ENCODE assay signal across 8 cellular contexts in genomic region chr1:35808376-35809155, GRCh38. TPM values are rescaled to one million over a fixed set of nuclear protein-coding genes. Genes with fewer than 3 reads are reported as not detected.
DNase-seq lines count a peak whose midpoint lies in the region; ATAC-seq and TF ChIP-seq lines count a peak whose summit lies in the region.

No MANE protein-coding gene starts in this region.

- H3K27me3 Mint-ChIP-seq in CD8-positive, alpha-beta T cell (ENCODE audit: low read depth): no peaks in the 10 kb centered on the region

- intact Hi-C loops in CD8-positive, alpha-beta T cell (cut with DNase I, micrococcal nuclease): loop anchor here in 1 of 2 experiments (5.0 kb wide), 1 partner anchor 36 kb away; no protein-coding TSS in a partner anchor
- intact Hi-C loops in gastrocnemius medialis (cut with DNase I; ENCODE audit: low total_unique reads): no loop called here

- H3K36me3 Mint-ChIP-seq in CD8-positive, alpha-beta T cell: peaks cover 6% of the 10 kb centered on the region

- TF ChIP-seq CTCF in CD8-positive, alpha-beta T cell (IDR thresholded peaks at IDR 0.05): no peak
- no peak for TF ChIP-seq CTCF in HFF-Myc (IDR thresholded peaks at IDR 0.05; ENCODE audit: low read depth, low read length, missing control alignments)
- TF ChIP-seq CTCF in cardiac fibroblast (IDR thresholded peaks at IDR 0.05; ENCODE audit: low read depth, low read length): no peak
- no peak for TF ChIP-seq CTCF in gastrocnemius medialis (IDR thresholded peaks at IDR 0.05 in 4 of 5, conservative IDR thresholded peaks at IDR 0.05 in 1 of 5)

- H3K27ac Mint-ChIP-seq in CD8-positive, alpha-beta T cell: peak overlapping the region; percentile 88

- H3K4me1 Mint-ChIP-seq in CD8-positive, alpha-beta T cell (ENCODE audit: low read depth): peaks cover 49% of the 10 kb centered on the region

- H3K4me3 Mint-ChIP-seq in CD8-positive, alpha-beta T cell: peak overlapping the region; percentile 89

- no peaks in the 10 kb centered on the region for H3K36me3 ChIP-seq in CD8-positive, alpha-beta T cell (ENCODE audit: insufficient read depth, low read length)
- H3K36me3 ChIP-seq in gastrocnemius medialis: no peaks in the 10 kb centered on the region

- peaks cover 17% of the 10 kb centered on the region for H3K4me1 ChIP-seq in CD8-positive, alpha-beta T cell (ENCODE audit: insufficient read depth, low read length)
- peaks cover 16 to 19% of the 10 kb centered on the region in 2 donors for H3K4me1 ChIP-seq in gastrocnemius medialis

- H3K27me3 ChIP-seq in CD8-positive, alpha-beta T cell (ENCODE audit: insufficient read depth, low read length): no peaks in the 10 kb centered on the region
- H3K27me3 ChIP-seq in gastrocnemius medialis: no peaks in the 10 kb centered on the region

- CTCF ChIA-PET in CD8-positive, alpha-beta T cell (lab: Charles Lee): no interaction called here

- H3K9me3 ChIP-seq in CD8-positive, alpha-beta T cell (ENCODE audit: low read length): no peaks in the 10 kb centered on the region
- no peaks in the 10 kb centered on the region for H3K9me3 ChIP-seq in gastrocnemius medialis

- POLR2A ChIA-PET in CD8-positive, alpha-beta T cell (lab: Charles Lee): no interaction called here

- H3K27ac ChIP-seq in CD8-positive, alpha-beta T cell (ENCODE audit: low read depth, low read length): peak overlapping the region; percentile 47
- peak overlapping the region; percentile 76 to 87 (median 84) for H3K27ac ChIP-seq in gastrocnemius medialis

- peak; percentile 30 for ATAC-seq in CD8-positive, alpha-beta T cell
- ATAC-seq in SK-N-SH treated with all-trans-retinoic acid at 6 μM for 48 hours (peak; percentile 77), gastrocnemius medialis (peak; percentile 54 to 57), HG02970 (IDR thresholded peaks at IDR 0.05; ENCODE audit: low FRiP score, unreplicated experiment) (no peak)

- in situ Hi-C loops in gastrocnemius medialis (cut with MboI; ENCODE audit: low sequenced_read_pairs in 4 of 4): no loop called here

- peak in 5 of 7 experiments; percentile 4 to 57 (median 12) for DNase-seq in CD8-positive, alpha-beta T cell
- DNase-seq in HFF-Myc (ENCODE audit: extremely low read depth, low read depth): no peak
- peak; percentile 25 to 26 for DNase-seq in cardiac fibroblast (ENCODE audit: low read depth in 2 of 2)
- DNase-seq in iPS-NIHi11 (ENCODE audit: low spot score): peak; percentile 62
- peak; percentile 9 to 12 for DNase-seq in gastrocnemius medialis
- DNase-seq in effector CD4-positive, alpha-beta T cell: no peak

- TF ChIP-seq POLR2A in gastrocnemius medialis (IDR thresholded peaks at IDR 0.05): peak; percentile 15 to 33

- H3K9me3 Mint-ChIP-seq in CD8-positive, alpha-beta T cell: no peaks in the 10 kb centered on the region

- H3K4me3 ChIP-seq in CD8-positive, alpha-beta T cell (ENCODE audit: low read depth, low read length): peak overlapping the region; percentile 49
- H3K4me3 ChIP-seq in HFF-Myc (replicated peaks; ENCODE audit: low read depth, low read length): peak overlapping the region; percentile 61
- H3K4me3 ChIP-seq in cardiac fibroblast (replicated peaks in 1 of 2; ENCODE audit: low read depth in 2 of 2, low read length in 2 of 2): peak overlapping the region; percentile 78 to 79
- H3K4me3 ChIP-seq in gastrocnemius medialis: peak overlapping the region; percentile 81 to 92 (median 84)

TF ChIP-seq in SK-N-SH treated with all-trans-retinoic acid at 6 μM for 48 hours, 23 proteins besides CTCF, POLR2A, EP300 and RAD21:
- TF ChIP-seq SNAI2 (CRISPR knock-in tag; IDR thresholded peaks at IDR 0.05): no peak

RNA-seq across cellular contexts. Expression of gene AGO4, which starts 0.8 kb away (rescaled TPM):
- total RNA-seq in CD8-positive, alpha-beta T cell: 1 to 10 TPM; 5.4 to 5.7 TPM
- 10 to 100 TPM; 14.9 to 34.7 (median 23.4) TPM for total RNA-seq in gastrocnemius medialis

RNA-seq across cellular contexts. Expression of gene CLSPN, which starts 38.8 kb away (rescaled TPM):
- total RNA-seq in CD8-positive, alpha-beta T cell: under 1 TPM; 0.41 to 0.81 TPM
- total RNA-seq in gastrocnemius medialis: under 1 TPM in 2 of 4 donors, not detected in 2; 0.27 to 0.46 TPM

Comparison
In these comparisons a context has a peak if more than half of its experiments do, and no peak if none do; other contexts are left out.
1. DNase-seq: peak in CD8-positive, alpha-beta T cell (5 of 7), cardiac fibroblast (2 of 2), iPS-NIHi11 (single experiment) and gastrocnemius medialis (2 of 2); none in HFF-Myc (single experiment) and effector CD4-positive, alpha-beta T cell (single experiment).
2. Peak in every context shown above with its lines, with median percentiles within 50 percentile points of each other: H3K4me3 ChIP-seq.